Comparison of ENCODE assay signal across 27 cellular contexts in the genomic region with DNA sequence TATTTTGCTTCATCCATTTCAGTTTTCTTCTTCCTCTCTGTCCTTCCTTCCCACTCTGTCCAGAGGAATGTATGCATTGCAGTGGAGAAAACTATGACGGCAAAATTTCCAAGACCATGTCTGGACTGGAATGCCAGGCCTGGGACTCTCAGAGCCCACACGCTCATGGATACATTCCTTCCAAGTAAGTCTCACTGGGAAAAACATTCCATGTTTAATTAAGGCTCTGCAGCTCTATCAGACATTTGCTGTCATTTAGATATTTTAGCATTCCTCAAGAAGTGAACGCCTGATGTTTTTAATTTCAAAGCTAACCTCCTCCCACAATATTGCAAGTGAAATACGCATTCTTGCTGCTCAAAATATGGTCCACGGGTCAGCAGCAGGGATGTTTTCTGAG. TPM values are rescaled to one million over a fixed set of nuclear protein-coding genes. Genes with fewer than 3 reads are reported as not detected.
"Had no signal": no experiment of that assay in that cellular context is flagged by ENCODE, and none has a peak within 500 bp of the region (broad histone marks: within the 10 kb centered on the region; RNA-seq: fewer than 3 reads in every experiment).

No MANE protein-coding gene starts in this region.

- H3K27me3 ChIP-seq: colonic mucosa, gastrocnemius medialis, pancreas, suprapubic skin, thyroid gland, upper lobe of left lung, uterus had no signal

- H3K9me3 Mint-ChIP-seq: endodermal cell; nephron; stimulated activated effector memory CD8-positive, alpha-beta T cell treated with anti-CD3 and anti-CD28 coated beads, Interleukin-12 subunit alpha, Interleukin-12 subunit beta, amount 100 ng/mL, for 72 hours had no signal

- H3K27ac Mint-ChIP-seq: endodermal cell; naive B cell; progenitor cell of endocrine pancreas; stimulated activated effector memory CD8-positive, alpha-beta T cell treated with anti-CD3 and anti-CD28 coated beads, Interleukin-12 subunit alpha, Interleukin-12 subunit beta, amount 100 ng/mL, for 72 hours had no signal

- H3K4me3 Mint-ChIP-seq: endodermal cell; naive B cell; nephron; stimulated activated effector memory CD8-positive, alpha-beta T cell treated with anti-CD3 and anti-CD28 coated beads, Interleukin-12 subunit alpha, Interleukin-12 subunit beta, amount 100 ng/mL, for 72 hours had no signal

- ATAC-seq: gastrocnemius medialis; heart right ventricle; pancreas; right cardiac atrium; stimulated activated effector memory CD8-positive, alpha-beta T cell treated with anti-CD3 and anti-CD28 coated beads, Interleukin-12 subunit alpha, Interleukin-12 subunit beta, amount 100 ng/mL, for 72 hours; stimulated activated naive CD8-positive, alpha-beta T cell treated with anti-CD3 and anti-CD28 coated beads, Interleukin-15, Interleukin-2, amounts not matched to agents 100 U/mL and 50 U/mL, for 24 hours had no signal

- H3K9me3 ChIP-seq: colonic mucosa, gastrocnemius medialis, heart right ventricle, pancreas, suprapubic skin, thyroid gland, upper lobe of left lung, uterus had no signal

- H3K4me3 ChIP-seq: colonic mucosa, gastrocnemius medialis, heart right ventricle, pancreas, suprapubic skin, thyroid gland, upper lobe of left lung, uterus had no signal

- FAIRE-seq: endothelial cell of umbilical vein, islet of Langerhans, pancreas had no signal

- H3K4me1 ChIP-seq: colonic mucosa, gastrocnemius medialis, heart right ventricle, pancreas, suprapubic skin, thyroid gland, upper lobe of left lung, uterus had no signal

- H3K4me1 Mint-ChIP-seq: endodermal cell; naive B cell; stimulated activated effector memory CD8-positive, alpha-beta T cell treated with anti-CD3 and anti-CD28 coated beads, Interleukin-12 subunit alpha, Interleukin-12 subunit beta, amount 100 ng/mL, for 72 hours had no signal

- H3K36me3 Mint-ChIP-seq: naive B cell; stimulated activated effector memory CD8-positive, alpha-beta T cell treated with anti-CD3 and anti-CD28 coated beads, Interleukin-12 subunit alpha, Interleukin-12 subunit beta, amount 100 ng/mL, for 72 hours had no signal

- H3K27me3 Mint-ChIP-seq: progenitor cell of endocrine pancreas had no signal

- H3K36me3 ChIP-seq: colonic mucosa, gastrocnemius medialis, heart right ventricle, pancreas, suprapubic skin, thyroid gland, upper lobe of left lung, uterus had no signal

- H3K27ac ChIP-seq: colonic mucosa, gastrocnemius medialis, heart right ventricle, pancreas, suprapubic skin, thyroid gland, upper lobe of left lung, uterus had no signal

- DNase-seq: colonic mucosa; effector CD4-positive, alpha-beta T cell; endodermal cell; erythroblast; gastrocnemius medialis; heart right ventricle; hypothalamus; kidney glomerular epithelial cell; mesendoderm; naive B cell; occipital lobe; pancreas; right cardiac atrium; stimulated activated CD4-positive, alpha-beta T cell treated with anti-CD3 and anti-CD28 coated beads, Interleukin-4, amount 100 ng/mL, for 1 hour; stimulated activated CD8-positive, alpha-beta memory T cell treated with anti-CD3 and anti-CD28 coated beads, Interleukin-4, amount 100 ng/mL, for 48 hours; stimulated activated naive CD8-positive, alpha-beta T cell treated with anti-CD3 and anti-CD28 coated beads, Interleukin-15, Interleukin-2, amounts not matched to agents 100 U/mL and 50 U/mL, for 24 hours; thyroid gland; upper lobe of left lung; uterus had no signal

RNA-seq across cellular contexts. Expression of gene PLG, which starts 12.7 kb away (rescaled TPM):
- total RNA-seq: dermis microvascular lymphatic vessel endothelial cell, endodermal cell, endothelial cell of umbilical vein, heart right ventricle, lung microvascular endothelial cell, right cardiac atrium, thyroid gland, uterus had no signal
- polyA plus RNA-seq: endothelial cell of umbilical vein, heart right ventricle, right cardiac atrium had no signal

RNA-seq across cellular contexts. Expression of gene LPA, which starts 50.7 kb away (rescaled TPM):
- total RNA-seq: dermis microvascular lymphatic vessel endothelial cell, endothelial cell of umbilical vein, gastrocnemius medialis, heart right ventricle, lung microvascular endothelial cell, right cardiac atrium, suprapubic skin had no signal
- polyA plus RNA-seq: endothelial cell of umbilical vein, heart right ventricle, right cardiac atrium had no signal
